1 cellular context compared by ENCODE assay signal in genomic region chr4:37825943-37826281, GRCh38.
TF ChIP-seq lines count a peak whose summit lies in the region.

No MANE protein-coding gene starts in this region.

TF ChIP-seq in K562, 482 proteins besides CTCF, POLR2A, EP300 and RAD21 (continued from another document):
- TF ChIP-seq, protein P1, sequence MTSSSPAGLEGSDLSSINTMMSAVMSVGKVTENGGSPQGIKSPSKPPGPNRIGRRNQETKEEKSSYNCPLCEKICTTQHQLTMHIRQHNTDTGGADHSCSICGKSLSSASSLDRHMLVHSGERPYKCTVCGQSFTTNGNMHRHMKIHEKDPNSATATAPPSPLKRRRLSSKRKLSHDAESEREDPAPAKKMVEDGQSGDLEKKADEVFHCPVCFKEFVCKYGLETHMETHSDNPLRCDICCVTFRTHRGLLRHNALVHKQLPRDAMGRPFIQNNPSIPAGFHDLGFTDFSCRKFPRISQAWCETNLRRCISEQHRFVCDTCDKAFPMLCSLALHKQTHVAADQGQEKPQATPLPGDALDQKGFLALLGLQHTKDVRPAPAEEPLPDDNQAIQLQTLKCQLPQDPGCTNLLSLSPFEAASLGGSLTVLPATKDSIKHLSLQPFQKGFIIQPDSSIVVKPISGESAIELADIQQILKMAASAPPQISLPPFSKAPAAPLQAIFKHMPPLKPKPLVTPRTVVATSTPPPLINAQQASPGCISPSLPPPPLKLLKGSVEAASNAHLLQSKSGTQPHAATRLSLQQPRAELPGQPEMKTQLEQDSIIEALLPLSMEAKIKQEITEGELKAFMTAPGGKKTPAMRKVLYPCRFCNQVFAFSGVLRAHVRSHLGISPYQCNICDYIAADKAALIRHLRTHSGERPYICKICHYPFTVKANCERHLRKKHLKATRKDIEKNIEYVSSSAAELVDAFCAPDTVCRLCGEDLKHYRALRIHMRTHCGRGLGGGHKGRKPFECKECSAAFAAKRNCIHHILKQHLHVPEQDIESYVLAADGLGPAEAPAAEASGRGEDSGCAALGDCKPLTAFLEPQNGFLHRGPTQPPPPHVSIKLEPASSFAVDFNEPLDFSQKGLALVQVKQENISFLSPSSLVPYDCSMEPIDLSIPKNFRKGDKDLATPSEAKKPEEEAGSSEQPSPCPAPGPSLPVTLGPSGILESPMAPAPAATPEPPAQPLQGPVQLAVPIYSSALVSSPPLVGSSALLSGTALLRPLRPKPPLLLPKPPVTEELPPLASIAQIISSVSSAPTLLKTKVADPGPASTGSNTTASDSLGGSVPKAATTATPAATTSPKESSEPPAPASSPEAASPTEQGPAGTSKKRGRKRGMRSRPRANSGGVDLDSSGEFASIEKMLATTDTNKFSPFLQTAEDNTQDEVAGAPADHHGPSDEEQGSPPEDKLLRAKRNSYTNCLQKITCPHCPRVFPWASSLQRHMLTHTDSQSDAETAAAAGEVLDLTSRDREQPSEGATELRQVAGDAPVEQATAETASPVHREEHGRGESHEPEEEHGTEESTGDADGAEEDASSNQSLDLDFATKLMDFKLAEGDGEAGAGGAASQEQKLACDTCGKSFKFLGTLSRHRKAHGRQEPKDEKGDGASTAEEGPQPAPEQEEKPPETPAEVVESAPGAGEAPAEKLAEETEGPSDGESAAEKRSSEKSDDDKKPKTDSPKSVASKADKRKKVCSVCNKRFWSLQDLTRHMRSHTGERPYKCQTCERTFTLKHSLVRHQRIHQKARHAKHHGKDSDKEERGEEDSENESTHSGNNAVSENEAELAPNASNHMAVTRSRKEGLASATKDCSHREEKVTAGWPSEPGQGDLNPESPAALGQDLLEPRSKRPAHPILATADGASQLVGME (CRISPR knock-in tag; IDR thresholded peaks at IDR 0.05): no peak
- TF ChIP-seq L3MBTL2 (IDR thresholded peaks at IDR 0.05): no peak
- no peak for TF ChIP-seq POLR3G (IDR thresholded peaks at IDR 0.05; ENCODE audit: extremely low read depth, insufficient read length, insufficient replicate concordance)
- TF ChIP-seq SMARCB1 (IDR thresholded peaks at IDR 0.05; ENCODE audit: insufficient read length, low read depth): no peak
- peak; percentile 6; the same call in 1 of the 2 replicates for TF ChIP-seq ETV1 (tag; conservative IDR thresholded peaks at IDR 0.05; ENCODE audit: low read depth)
- TF ChIP-seq MEF2A (IDR thresholded peaks at IDR 0.05; ENCODE audit: control insufficient read depth, low read depth, low read length): peak; percentile 28; the same call in 1 of the 2 replicates
- peak; percentile 47 for TF ChIP-seq TAF1 (IDR thresholded peaks at IDR 0.05; ENCODE audit: control insufficient read depth, extremely low read depth, insufficient read depth, low read length, severe bottlenecking)
- no peak for TF ChIP-seq CAMTA2 (CRISPR knock-in tag; conservative IDR thresholded peaks at IDR 0.05)
- TF ChIP-seq, protein P2, sequence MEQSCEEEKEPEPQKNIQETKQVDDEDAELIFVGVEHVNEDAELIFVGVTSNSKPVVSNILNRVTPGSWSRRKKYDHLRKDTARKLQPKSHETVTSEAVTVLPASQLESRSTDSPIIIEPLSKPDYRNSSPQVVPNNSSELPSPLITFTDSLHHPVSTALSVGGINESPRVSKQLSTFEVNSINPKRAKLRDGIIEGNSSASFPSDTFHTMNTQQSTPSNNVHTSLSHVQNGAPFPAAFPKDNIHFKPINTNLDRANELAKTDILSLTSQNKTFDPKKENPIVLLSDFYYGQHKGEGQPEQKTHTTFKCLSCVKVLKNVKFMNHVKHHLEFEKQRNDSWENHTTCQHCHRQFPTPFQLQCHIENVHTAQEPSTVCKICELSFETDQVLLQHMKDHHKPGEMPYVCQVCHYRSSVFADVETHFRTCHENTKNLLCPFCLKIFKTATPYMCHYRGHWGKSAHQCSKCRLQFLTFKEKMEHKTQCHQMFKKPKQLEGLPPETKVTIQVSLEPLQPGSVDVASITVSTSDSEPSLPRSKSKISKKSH (CRISPR knock-in tag; IDR thresholded peaks at IDR 0.05): no peak
- TF ChIP-seq MAFG (tag; conservative IDR thresholded peaks at IDR 0.05): no peak
- TF ChIP-seq GATAD2A (IDR thresholded peaks at IDR 0.05): no peak
- TF ChIP-seq MYC (IDR thresholded peaks at IDR 0.05; ENCODE audit: low read depth, low read length): no peak
- no peak for TF ChIP-seq MYC (CRISPR knock-in tag; IDR thresholded peaks at IDR 0.05; ENCODE audit: borderline replicate concordance, low read depth)
- no peak for TF ChIP-seq ZNF263 (CRISPR knock-in tag; IDR thresholded peaks at IDR 0.05; ENCODE audit: borderline replicate concordance)
- no peak for TF ChIP-seq POLR2AphosphoS5 (IDR thresholded peaks at IDR 0.05; ENCODE audit: control insufficient read depth, insufficient read depth, low read depth, low read length)
- TF ChIP-seq MAFK (IDR thresholded peaks at IDR 0.05; ENCODE audit: low read length): no peak
- TF ChIP-seq, protein P3, sequence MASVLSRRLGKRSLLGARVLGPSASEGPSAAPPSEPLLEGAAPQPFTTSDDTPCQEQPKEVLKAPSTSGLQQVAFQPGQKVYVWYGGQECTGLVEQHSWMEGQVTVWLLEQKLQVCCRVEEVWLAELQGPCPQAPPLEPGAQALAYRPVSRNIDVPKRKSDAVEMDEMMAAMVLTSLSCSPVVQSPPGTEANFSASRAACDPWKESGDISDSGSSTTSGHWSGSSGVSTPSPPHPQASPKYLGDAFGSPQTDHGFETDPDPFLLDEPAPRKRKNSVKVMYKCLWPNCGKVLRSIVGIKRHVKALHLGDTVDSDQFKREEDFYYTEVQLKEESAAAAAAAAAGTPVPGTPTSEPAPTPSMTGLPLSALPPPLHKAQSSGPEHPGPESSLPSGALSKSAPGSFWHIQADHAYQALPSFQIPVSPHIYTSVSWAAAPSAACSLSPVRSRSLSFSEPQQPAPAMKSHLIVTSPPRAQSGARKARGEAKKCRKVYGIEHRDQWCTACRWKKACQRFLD (CRISPR knock-in tag; IDR thresholded peaks at IDR 0.05): no peak
